In the genomic region with DNA sequence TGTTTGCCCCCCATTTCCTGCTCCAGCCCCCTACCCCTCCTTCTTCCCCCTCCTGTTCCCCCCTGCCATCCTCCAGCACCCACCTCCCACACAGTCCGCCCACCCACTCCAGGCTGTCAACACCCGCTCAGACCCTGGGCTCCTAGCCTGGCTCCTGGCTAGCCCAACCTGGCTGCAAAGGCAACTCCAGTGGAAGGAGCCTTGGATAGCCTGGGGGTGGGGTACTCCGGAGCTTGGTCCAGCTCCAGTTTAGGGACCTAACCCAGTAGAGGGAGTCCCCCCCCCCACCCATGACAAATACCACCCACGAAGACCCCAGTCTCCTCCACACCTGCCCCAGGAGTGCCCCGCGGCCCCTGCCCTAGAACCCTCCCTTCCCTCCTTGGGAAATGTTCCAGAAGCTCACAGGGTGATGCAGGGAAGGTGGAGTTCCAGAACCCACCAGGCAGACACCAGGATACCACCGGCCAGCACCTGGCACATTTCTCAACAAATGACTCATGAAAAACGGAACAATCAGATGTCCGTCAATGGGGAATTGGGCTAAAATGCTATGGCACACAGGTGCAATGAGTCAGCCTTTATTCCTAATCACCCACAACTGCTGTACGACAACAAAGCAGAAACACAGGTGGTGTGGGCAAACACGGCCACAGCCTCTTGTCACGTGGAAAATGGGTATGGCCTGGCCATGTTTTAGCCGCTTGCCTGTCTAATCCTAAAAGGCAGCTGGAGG, we compare ENCODE assay signal across 2 cellular contexts.
TF ChIP-seq lines count a peak whose summit lies in the region.

No MANE protein-coding gene starts in this region.

TF ChIP-seq in HepG2, 621 proteins besides CTCF, POLR2A, EP300 and RAD21:
- TF ChIP-seq ZNF777 (CRISPR knock-in tag; IDR thresholded peaks at IDR 0.05), result no peak
- TF ChIP-seq POLR2AphosphoS2 (IDR thresholded peaks at IDR 0.05; ENCODE audit: low read depth, low read length), result no peak
- TF ChIP-seq NFE2L2 (IDR thresholded peaks at IDR 0.05; ENCODE audit: low read length), result peak; percentile 40; the same call in 1 of the 2 replicates
- TF ChIP-seq SAP130 (CRISPR knock-in tag; IDR thresholded peaks at IDR 0.05; ENCODE audit: low read depth), result peak; percentile 13; the same call in 1 of the 2 replicates
- TF ChIP-seq FOSL2 (CRISPR knock-in tag; IDR thresholded peaks at IDR 0.05), result peak; percentile 55
- TF ChIP-seq ZSCAN25 (CRISPR knock-in tag; IDR thresholded peaks at IDR 0.05), result no peak
- no peak for TF ChIP-seq ISX (CRISPR knock-in tag; conservative IDR thresholded peaks at IDR 0.05)
- no peak for TF ChIP-seq IKZF4 (CRISPR knock-in tag; IDR thresholded peaks at IDR 0.05; ENCODE audit: borderline replicate concordance, low read depth, not compliant biosample characterization)
- TF ChIP-seq REXO4 (CRISPR knock-in tag; IDR thresholded peaks at IDR 0.05; ENCODE audit: borderline replicate concordance), result no peak
- TF ChIP-seq RNF2 (conservative IDR thresholded peaks at IDR 0.05; ENCODE audit: low read depth), result no peak
- 0 out of 4 replicates have a peak, but pooled peaks of 1 of the 2 experiments have one; percentile 29 for TF ChIP-seq MAFK (conservative IDR thresholded peaks at IDR 0.05 in 1 of 2, IDR thresholded peaks at IDR 0.05 in 1 of 2; ENCODE audit: low read length in 2 of 2)
- no peak for TF ChIP-seq ZFP41 (CRISPR knock-in tag; IDR thresholded peaks at IDR 0.05; ENCODE audit: borderline replicate concordance)
- TF ChIP-seq RORA (CRISPR knock-in tag; IDR thresholded peaks at IDR 0.05), result no peak
- TF ChIP-seq, protein P1, sequence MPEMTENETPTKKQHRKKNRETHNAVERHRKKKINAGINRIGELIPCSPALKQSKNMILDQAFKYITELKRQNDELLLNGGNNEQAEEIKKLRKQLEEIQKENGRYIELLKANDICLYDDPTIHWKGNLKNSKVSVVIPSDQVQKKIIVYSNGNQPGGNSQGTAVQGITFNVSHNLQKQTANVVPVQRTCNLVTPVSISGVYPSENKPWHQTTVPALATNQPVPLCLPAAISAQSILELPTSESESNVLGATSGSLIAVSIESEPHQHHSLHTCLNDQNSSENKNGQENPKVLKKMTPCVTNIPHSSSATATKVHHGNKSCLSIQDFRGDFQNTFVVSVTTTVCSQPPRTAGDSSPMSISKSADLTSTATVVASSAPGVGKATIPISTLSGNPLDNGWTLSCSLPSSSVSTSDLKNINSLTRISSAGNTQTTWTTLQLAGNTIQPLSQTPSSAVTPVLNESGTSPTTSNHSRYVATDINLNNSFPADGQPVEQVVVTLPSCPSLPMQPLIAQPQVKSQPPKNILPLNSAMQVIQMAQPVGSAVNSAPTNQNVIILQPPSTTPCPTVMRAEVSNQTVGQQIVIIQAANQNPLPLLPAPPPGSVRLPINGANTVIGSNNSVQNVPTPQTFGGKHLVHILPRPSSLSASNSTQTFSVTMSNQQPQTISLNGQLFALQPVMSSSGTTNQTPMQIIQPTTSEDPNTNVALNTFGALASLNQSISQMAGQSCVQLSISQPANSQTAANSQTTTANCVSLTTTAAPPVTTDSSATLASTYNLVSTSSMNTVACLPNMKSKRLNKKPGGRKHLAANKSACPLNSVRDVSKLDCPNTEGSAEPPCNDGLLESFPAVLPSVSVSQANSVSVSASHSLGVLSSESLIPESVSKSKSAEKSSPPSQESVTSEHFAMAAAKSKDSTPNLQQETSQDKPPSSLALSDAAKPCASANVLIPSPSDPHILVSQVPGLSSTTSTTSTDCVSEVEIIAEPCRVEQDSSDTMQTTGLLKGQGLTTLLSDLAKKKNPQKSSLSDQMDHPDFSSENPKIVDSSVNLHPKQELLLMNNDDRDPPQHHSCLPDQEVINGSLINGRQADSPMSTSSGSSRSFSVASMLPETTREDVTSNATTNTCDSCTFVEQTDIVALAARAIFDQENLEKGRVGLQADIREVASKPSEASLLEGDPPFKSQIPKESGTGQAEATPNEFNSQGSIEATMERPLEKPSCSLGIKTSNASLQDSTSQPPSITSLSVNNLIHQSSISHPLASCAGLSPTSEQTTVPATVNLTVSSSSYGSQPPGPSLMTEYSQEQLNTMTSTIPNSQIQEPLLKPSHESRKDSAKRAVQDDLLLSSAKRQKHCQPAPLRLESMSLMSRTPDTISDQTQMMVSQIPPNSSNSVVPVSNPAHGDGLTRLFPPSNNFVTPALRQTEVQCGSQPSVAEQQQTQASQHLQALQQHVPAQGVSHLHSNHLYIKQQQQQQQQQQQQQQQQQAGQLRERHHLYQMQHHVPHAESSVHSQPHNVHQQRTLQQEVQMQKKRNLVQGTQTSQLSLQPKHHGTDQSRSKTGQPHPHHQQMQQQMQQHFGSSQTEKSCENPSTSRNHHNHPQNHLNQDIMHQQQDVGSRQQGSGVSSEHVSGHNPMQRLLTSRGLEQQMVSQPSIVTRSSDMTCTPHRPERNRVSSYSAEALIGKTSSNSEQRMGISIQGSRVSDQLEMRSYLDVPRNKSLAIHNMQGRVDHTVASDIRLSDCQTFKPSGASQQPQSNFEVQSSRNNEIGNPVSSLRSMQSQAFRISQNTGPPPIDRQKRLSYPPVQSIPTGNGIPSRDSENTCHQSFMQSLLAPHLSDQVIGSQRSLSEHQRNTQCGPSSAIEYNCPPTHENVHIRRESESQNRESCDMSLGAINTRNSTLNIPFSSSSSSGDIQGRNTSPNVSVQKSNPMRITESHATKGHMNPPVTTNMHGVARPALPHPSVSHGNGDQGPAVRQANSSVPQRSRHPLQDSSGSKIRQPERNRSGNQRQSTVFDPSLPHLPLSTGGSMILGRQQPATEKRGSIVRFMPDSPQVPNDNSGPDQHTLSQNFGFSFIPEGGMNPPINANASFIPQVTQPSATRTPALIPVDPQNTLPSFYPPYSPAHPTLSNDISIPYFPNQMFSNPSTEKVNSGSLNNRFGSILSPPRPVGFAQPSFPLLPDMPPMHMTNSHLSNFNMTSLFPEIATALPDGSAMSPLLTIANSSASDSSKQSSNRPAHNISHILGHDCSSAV (CRISPR knock-in tag; IDR thresholded peaks at IDR 0.05; ENCODE audit: borderline replicate concordance), result no peak
- TF ChIP-seq BHLHE40 (IDR thresholded peaks at IDR 0.05; ENCODE audit: low read length), result 0 out of 2 replicates have a peak, but pooled peaks have one; percentile 8
- peak; percentile 49; the same call in 1 of the 2 replicates for TF ChIP-seq NFE2 (CRISPR knock-in tag; IDR thresholded peaks at IDR 0.05)

TF ChIP-seq in H1, 55 proteins besides CTCF, POLR2A, EP300 and RAD21:
- TF ChIP-seq, protein P2, sequence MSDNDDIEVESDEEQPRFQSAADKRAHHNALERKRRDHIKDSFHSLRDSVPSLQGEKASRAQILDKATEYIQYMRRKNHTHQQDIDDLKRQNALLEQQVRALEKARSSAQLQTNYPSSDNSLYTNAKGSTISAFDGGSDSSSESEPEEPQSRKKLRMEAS (IDR thresholded peaks at IDR 0.05), result no peak
- no peak for TF ChIP-seq TCF12 (IDR thresholded peaks at IDR 0.05; ENCODE audit: low read depth, low read length)
